In the genomic region with DNA sequence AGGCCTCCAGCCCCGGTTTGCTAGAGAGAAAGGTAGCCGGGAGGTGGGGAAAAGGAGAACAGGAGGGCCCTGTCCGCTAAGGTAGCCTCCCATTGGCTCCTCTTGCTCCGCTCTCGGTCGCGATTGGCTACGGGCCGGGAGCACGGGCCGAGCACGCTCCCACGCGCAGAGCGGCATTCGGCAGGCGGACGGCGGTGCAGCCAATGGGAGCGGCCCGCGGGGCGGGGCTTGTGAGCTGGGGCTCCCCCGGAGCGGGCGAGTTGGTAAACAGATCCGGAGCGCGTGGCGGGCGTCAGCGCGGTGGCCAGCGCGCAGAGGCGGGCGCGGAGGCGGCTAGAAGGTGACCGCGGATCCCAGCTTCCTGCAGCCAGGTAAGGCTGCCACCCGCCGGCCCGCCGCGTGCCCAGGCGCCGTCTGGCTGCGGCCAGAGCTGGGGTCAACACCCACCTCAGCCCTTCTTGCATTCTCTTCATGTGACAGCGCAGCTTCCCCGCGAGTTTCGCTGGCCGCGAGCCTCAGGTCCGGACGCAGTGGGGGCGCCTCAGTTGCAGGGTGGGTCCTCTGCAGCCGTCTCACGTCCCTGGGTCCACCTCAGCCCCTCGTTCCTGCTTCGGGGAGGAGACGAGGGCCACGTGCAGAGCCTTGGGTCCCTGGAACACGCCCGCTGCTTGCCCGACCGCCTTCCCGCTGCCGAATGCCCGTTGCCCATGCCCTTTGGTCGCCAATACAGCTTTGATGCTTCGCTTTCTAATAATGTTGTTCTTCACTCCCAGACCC, we compare ENCODE assay signal across 1 cellular context.
TF ChIP-seq lines count a peak whose summit lies in the region.

Gene COQ8A, plus strand, starts transcription at position 266 of the 777 bp plus-strand sequence. CDS start 21,092 bp downstream, outside the sequence.

TF ChIP-seq in HepG2, 621 proteins besides CTCF, POLR2A, EP300 and RAD21 (continued from another document and continues in another):
- TF ChIP-seq ZNF710 (CRISPR knock-in tag; IDR thresholded peaks at IDR 0.05; ENCODE audit: borderline replicate concordance) (no peak), HNF4G (IDR thresholded peaks at IDR 0.05; ENCODE audit: borderline replicate concordance, low read depth, low read length) (no peak), HNF4G (CRISPR knock-in tag; IDR thresholded peaks at IDR 0.05; ENCODE audit: borderline replicate concordance, low read depth) (peak; percentile 52; the same call in 1 of the 2 replicates), ZNF747 (CRISPR knock-in tag; IDR thresholded peaks at IDR 0.05; ENCODE audit: borderline replicate concordance) (0 out of 2 replicates have a peak, but pooled peaks have one; percentile 2), ZNF790 (CRISPR knock-in tag; IDR thresholded peaks at IDR 0.05; ENCODE audit: borderline replicate concordance) (no peak; the same call in 1 of the 2 replicates), ZFP41 (CRISPR knock-in tag; IDR thresholded peaks at IDR 0.05; ENCODE audit: borderline replicate concordance) (no peak), SP1 (IDR thresholded peaks at IDR 0.05) (no peak), SP1 (CRISPR knock-in tag; IDR thresholded peaks at IDR 0.05) (peak; percentile 79), PRMT3 (CRISPR knock-in tag; IDR thresholded peaks at IDR 0.05; ENCODE audit: borderline replicate concordance, low read depth) (no peak), KAT7 (CRISPR knock-in tag; IDR thresholded peaks at IDR 0.05; ENCODE audit: borderline replicate concordance) (peak; percentile 71; the same call in 1 of the 2 replicates), ESRRA (CRISPR knock-in tag; IDR thresholded peaks at IDR 0.05; ENCODE audit: low read depth) (no peak; the same call in 1 of the 2 replicates), JARID2 (CRISPR knock-in tag; IDR thresholded peaks at IDR 0.05; ENCODE audit: insufficient replicate concordance) (no peak), ZNF772 (CRISPR knock-in tag; IDR thresholded peaks at IDR 0.05) (peak; percentile 41), ZNF18 (CRISPR knock-in tag; IDR thresholded peaks at IDR 0.05; ENCODE audit: insufficient replicate concordance) (peak; percentile 52), NFRKB (IDR thresholded peaks at IDR 0.05) (no peak), ZNF530 (CRISPR knock-in tag; IDR thresholded peaks at IDR 0.05; ENCODE audit: low read depth) (no peak; the same call in 1 of the 2 replicates), ZNF557 (CRISPR knock-in tag; IDR thresholded peaks at IDR 0.05) (no peak), HNRNPUL1 (IDR thresholded peaks at IDR 0.05; ENCODE audit: low read depth, low read length) (no peak), ZNF761 (CRISPR knock-in tag; conservative IDR thresholded peaks at IDR 0.05) (no peak), ZFP36L1 (CRISPR knock-in tag; IDR thresholded peaks at IDR 0.05) (peak; percentile 58; the same call in 1 of the 2 replicates), ZNF674 (CRISPR knock-in tag; IDR thresholded peaks at IDR 0.05; ENCODE audit: low read depth) (no peak), ZNF816 (CRISPR knock-in tag; IDR thresholded peaks at IDR 0.05; ENCODE audit: borderline replicate concordance) (peak; percentile 55; the same call in 1 of the 2 replicates), IRX3 (CRISPR knock-in tag; IDR thresholded peaks at IDR 0.05; ENCODE audit: borderline replicate concordance, low read depth) (no peak; the same call in 1 of the 2 replicates), THAP8 (CRISPR knock-in tag; IDR thresholded peaks at IDR 0.05; ENCODE audit: borderline replicate concordance) (no peak), NFYC (CRISPR knock-in tag; IDR thresholded peaks at IDR 0.05) (peak; percentile 98), U2AF2 (IDR thresholded peaks at IDR 0.05; ENCODE audit: low read depth, low read length) (no peak), MED13 (CRISPR knock-in tag; IDR thresholded peaks at IDR 0.05) (no peak), ZNF441 (CRISPR knock-in tag; IDR thresholded peaks at IDR 0.05; ENCODE audit: borderline replicate concordance) (no peak; the same call in 1 of the 2 replicates), ZNF703 (CRISPR knock-in tag; IDR thresholded peaks at IDR 0.05; ENCODE audit: borderline replicate concordance) (peak; percentile 45; the same call in 1 of the 2 replicates), ARHGAP35 (CRISPR knock-in tag; IDR thresholded peaks at IDR 0.05; ENCODE audit: borderline replicate concordance) (no peak), RBFOX2 (IDR thresholded peaks at IDR 0.05; ENCODE audit: low read depth, low read length) (peak; percentile 83), HOXA5 (CRISPR knock-in tag; IDR thresholded peaks at IDR 0.05) (peak; percentile 86; the same call in 1 of the 2 replicates), SIN3B (IDR thresholded peaks at IDR 0.05; ENCODE audit: low read length) (no peak), NFIC (IDR thresholded peaks at IDR 0.05; ENCODE audit: low read length) (no peak), ZFYVE20 (CRISPR knock-in tag; IDR thresholded peaks at IDR 0.05; ENCODE audit: borderline replicate concordance, low read depth) (no peak), HHEX (CRISPR knock-in tag; IDR thresholded peaks at IDR 0.05) (no peak), ZNF431 (CRISPR knock-in tag; IDR thresholded peaks at IDR 0.05; ENCODE audit: borderline replicate concordance, low read depth) (peak; percentile 56; the same call in 1 of the 2 replicates), ZNF292 (CRISPR knock-in tag; IDR thresholded peaks at IDR 0.05; ENCODE audit: borderline replicate concordance, low read depth) (no peak), ARNT (IDR thresholded peaks at IDR 0.05) (no peak), HNRNPK (IDR thresholded peaks at IDR 0.05; ENCODE audit: low read depth, low read length, poor library complexity, severe bottlenecking) (no peak), ZNF589 (CRISPR knock-in tag; conservative IDR thresholded peaks at IDR 0.05) (no peak; the same call in 1 of the 2 replicates), HOXA9 (CRISPR knock-in tag; IDR thresholded peaks at IDR 0.05; ENCODE audit: borderline replicate concordance) (peak; percentile 68), PTBP1 (IDR thresholded peaks at IDR 0.05; ENCODE audit: low read depth, low read length, poor library complexity, severe bottlenecking) (no peak)
- TF ChIP-seq, protein P1, sequence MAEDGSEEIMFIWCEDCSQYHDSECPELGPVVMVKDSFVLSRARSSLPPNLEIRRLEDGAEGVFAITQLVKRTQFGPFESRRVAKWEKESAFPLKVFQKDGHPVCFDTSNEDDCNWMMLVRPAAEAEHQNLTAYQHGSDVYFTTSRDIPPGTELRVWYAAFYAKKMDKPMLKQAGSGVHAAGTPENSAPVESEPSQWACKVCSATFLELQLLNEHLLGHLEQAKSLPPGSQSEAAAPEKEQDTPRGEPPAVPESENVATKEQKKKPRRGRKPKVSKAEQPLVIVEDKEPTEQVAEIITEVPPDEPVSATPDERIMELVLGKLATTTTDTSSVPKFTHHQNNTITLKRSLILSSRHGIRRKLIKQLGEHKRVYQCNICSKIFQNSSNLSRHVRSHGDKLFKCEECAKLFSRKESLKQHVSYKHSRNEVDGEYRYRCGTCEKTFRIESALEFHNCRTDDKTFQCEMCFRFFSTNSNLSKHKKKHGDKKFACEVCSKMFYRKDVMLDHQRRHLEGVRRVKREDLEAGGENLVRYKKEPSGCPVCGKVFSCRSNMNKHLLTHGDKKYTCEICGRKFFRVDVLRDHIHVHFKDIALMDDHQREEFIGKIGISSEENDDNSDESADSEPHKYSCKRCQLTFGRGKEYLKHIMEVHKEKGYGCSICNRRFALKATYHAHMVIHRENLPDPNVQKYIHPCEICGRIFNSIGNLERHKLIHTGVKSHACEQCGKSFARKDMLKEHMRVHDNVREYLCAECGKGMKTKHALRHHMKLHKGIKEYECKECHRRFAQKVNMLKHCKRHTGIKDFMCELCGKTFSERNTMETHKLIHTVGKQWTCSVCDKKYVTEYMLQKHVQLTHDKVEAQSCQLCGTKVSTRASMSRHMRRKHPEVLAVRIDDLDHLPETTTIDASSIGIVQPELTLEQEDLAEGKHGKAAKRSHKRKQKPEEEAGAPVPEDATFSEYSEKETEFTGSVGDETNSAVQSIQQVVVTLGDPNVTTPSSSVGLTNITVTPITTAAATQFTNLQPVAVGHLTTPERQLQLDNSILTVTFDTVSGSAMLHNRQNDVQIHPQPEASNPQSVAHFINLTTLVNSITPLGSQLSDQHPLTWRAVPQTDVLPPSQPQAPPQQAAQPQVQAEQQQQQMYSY (CRISPR knock-in tag; IDR thresholded peaks at IDR 0.05) = no peak; the same call in 1 of the 2 replicates
- TF ChIP-seq, protein P2, sequence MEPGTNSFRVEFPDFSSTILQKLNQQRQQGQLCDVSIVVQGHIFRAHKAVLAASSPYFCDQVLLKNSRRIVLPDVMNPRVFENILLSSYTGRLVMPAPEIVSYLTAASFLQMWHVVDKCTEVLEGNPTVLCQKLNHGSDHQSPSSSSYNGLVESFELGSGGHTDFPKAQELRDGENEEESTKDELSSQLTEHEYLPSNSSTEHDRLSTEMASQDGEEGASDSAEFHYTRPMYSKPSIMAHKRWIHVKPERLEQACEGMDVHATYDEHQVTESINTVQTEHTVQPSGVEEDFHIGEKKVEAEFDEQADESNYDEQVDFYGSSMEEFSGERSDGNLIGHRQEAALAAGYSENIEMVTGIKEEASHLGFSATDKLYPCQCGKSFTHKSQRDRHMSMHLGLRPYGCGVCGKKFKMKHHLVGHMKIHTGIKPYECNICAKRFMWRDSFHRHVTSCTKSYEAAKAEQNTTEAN (CRISPR knock-in tag; conservative IDR thresholded peaks at IDR 0.05) = peak; percentile 74; the same call in 1 of the 2 replicates
- TF ChIP-seq, protein P3, sequence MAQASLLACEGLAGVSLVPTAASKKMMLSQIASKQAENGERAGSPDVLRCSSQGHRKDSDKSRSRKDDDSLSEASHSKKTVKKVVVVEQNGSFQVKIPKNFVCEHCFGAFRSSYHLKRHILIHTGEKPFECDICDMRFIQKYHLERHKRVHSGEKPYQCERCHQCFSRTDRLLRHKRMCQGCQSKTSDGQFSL (CRISPR knock-in tag; IDR thresholded peaks at IDR 0.05) = no peak
- TF ChIP-seq, protein P4, sequence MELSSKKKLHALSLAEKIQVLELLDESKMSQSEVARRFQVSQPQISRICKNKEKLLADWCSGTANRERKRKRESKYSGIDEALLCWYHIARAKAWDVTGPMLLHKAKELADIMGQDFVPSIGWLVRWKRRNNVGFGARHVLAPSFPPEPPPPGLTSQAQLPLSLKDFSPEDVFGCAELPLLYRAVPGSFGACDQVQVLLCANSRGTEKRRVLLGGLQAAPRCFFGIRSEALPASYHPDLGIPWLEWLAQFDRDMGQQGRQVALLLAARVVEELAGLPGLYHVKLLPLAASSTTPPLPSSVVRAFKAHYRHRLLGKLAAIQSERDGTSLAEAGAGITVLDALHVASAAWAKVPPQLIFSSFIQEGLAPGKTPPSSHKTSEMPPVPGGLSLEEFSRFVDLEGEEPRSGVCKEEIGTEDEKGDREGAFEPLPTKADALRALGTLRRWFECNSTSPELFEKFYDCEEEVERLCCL (CRISPR knock-in tag; IDR thresholded peaks at IDR 0.05; ENCODE audit: borderline replicate concordance) = no peak
